Comparison of ENCODE assay signal across 18 cellular contexts in genomic region chr10:636016-636730, GRCh38. TPM values are rescaled to one million over a fixed set of nuclear protein-coding genes. Genes with fewer than 3 reads are reported as not detected.
A peak's percentile ranks its signal among the peaks of the same experiment; 100 is the strongest.
DNase-seq lines count a peak whose midpoint lies in the region; ATAC-seq and TF ChIP-seq lines count a peak whose summit lies in the region.
"Had no signal": no experiment of that assay in that cellular context is flagged by ENCODE, and none has a peak within 500 bp of the region (broad histone marks: within the 10 kb centered on the region; RNA-seq: fewer than 3 reads in every experiment).

No MANE protein-coding gene starts in this region.

- CTCF ChIA-PET in CD4-positive, alpha-beta memory T cell (lab: Charles Lee; ENCODE audit: partially characterized antibody) = no interaction called here

- 86 to 89% methylated on average over 25 of the region's 25 CpGs for WGBS in heart right ventricle, 2 donors
- WGBS in spleen, 5 donors = 89 to 92% (median 91%) methylated on average over 25 of the region's 25 CpGs

- H3K4me3 Mint-ChIP-seq in neural crest cell = no peak overlapping the region
- H3K4me3 Mint-ChIP-seq in CD4-positive, alpha-beta memory T cell = no peak overlapping the region
- H3K4me3 Mint-ChIP-seq: CD4-positive, CD25-positive, alpha-beta regulatory T cell; GM23338 had no signal

- peak overlapping the region; percentile 79 for H3K27ac Mint-ChIP-seq in neural crest cell (ENCODE audit: unreplicated experiment)
- H3K27ac Mint-ChIP-seq in CD4-positive, alpha-beta memory T cell = no peak overlapping the region
- H3K27ac Mint-ChIP-seq: CD4-positive, CD25-positive, alpha-beta regulatory T cell; GM23338 had no signal

- POLR2A ChIA-PET in CD4-positive, alpha-beta memory T cell (lab: Charles Lee; ENCODE audit: partially characterized antibody) = no interaction called here

- no peaks in the 10 kb centered on the region for H3K36me3 ChIP-seq in heart right ventricle
- H3K36me3 ChIP-seq in spleen = no peaks in the 10 kb centered on the region
- no peaks in the 10 kb centered on the region for H3K36me3 ChIP-seq in CD4-positive, alpha-beta memory T cell (ENCODE audit: insufficient read depth, low read length)

- H3K4me1 ChIP-seq in heart right ventricle = peaks cover 6 to 35% (median 15%) of the 10 kb centered on the region in 9 donors
- no peaks in the 10 kb centered on the region for H3K4me1 ChIP-seq in spleen
- no peaks in the 10 kb centered on the region for H3K4me1 ChIP-seq in CD4-positive, alpha-beta memory T cell (ENCODE audit: insufficient read depth, low read length)

- TF ChIP-seq POLR2A in spleen (IDR thresholded peaks at IDR 0.05) = no peak

- H3K27ac ChIP-seq in heart right ventricle (no peak overlapping the region), spleen (no peak overlapping the region)
- no peak overlapping the region for H3K27ac ChIP-seq in CD4-positive, alpha-beta memory T cell (ENCODE audit: low read depth, low read length)

- no peaks in the 10 kb centered on the region for H3K36me3 Mint-ChIP-seq in neural crest cell (ENCODE audit: low read depth)
- no peaks in the 10 kb centered on the region for H3K36me3 Mint-ChIP-seq in CD4-positive, alpha-beta memory T cell
- H3K36me3 Mint-ChIP-seq: CD4-positive, CD25-positive, alpha-beta regulatory T cell had no signal

- no peaks in the 10 kb centered on the region for H3K9me3 Mint-ChIP-seq in neural crest cell
- H3K9me3 Mint-ChIP-seq in CD4-positive, alpha-beta memory T cell = no peaks in the 10 kb centered on the region
- H3K9me3 Mint-ChIP-seq: CD4-positive, CD25-positive, alpha-beta regulatory T cell; GM23338 had no signal

- ATAC-seq in Right ventricle myocardium inferior (no peak), heart right ventricle (no peak)
- ATAC-seq: GM23338, HCT116 had no signal

- H3K9me3 ChIP-seq in heart right ventricle (no peaks in the 10 kb centered on the region), spleen (no peaks in the 10 kb centered on the region)
- H3K9me3 ChIP-seq in CD4-positive, alpha-beta memory T cell (ENCODE audit: control insufficient read depth in 1 of 2, low read length in 2 of 2) = no peaks in the 10 kb centered on the region

- intact Hi-C loops in Right ventricle myocardium inferior (cut with DNase I) = no loop called here
- intact Hi-C loops in heart right ventricle (cut with DNase I) = no loop called here
- intact Hi-C loops in spleen (cut with DNase I; ENCODE audit: low total_unique reads) = no loop called here
- intact Hi-C loops in CD4-positive, alpha-beta memory T cell (cut with micrococcal nuclease) = no loop called here

- H3K27me3 ChIP-seq in heart right ventricle = peaks cover 0 to 11% (median 0%) of the 10 kb centered on the region in 7 donors
- peaks cover 0 to 42% (median 8%) of the 10 kb centered on the region in 7 donors for H3K27me3 ChIP-seq in spleen (replicated peaks in 1 of 7)
- no peaks in the 10 kb centered on the region for H3K27me3 ChIP-seq in CD4-positive, alpha-beta memory T cell (ENCODE audit: insufficient read depth, low read length)

- H3K4me1 Mint-ChIP-seq in neural crest cell = peaks cover 40% of the 10 kb centered on the region
- peaks cover 0 to 1% (median 0%) of the 10 kb centered on the region in 4 donors for H3K4me1 Mint-ChIP-seq in CD4-positive, alpha-beta memory T cell

- DNase-seq in Right ventricle myocardium inferior (ENCODE audit: missing footprints) = peak; percentile 37
- DNase-seq in heart right ventricle = no peak
- DNase-seq in neural crest cell (ENCODE audit: low read depth, low spot score) = no peak
- DNase-seq in spleen = peak; percentile 44
- no peak for DNase-seq in DMS 273 (lab: John Stamatoyannopoulos, UW; ENCODE audit: unreplicated experiment)
- no peak for DNase-seq in NCI-H1092 treated with DMSO at 0.1 percent for 48 hours (lab: John Stamatoyannopoulos, UW)
- DNase-seq in nucleus accumbens (lab: John Stamatoyannopoulos, UW) = no peak
- no peak for DNase-seq in CD4-positive, alpha-beta memory T cell
- DNase-seq: 8988T; CD4-positive, CD25-positive, alpha-beta regulatory T cell; MM.1S; NCI-H1105; NCI-H2227 treated with DMSO at 0.1 percent for 48 hours; NCI-H510A treated with DMSO at 0.1 percent for 48 hours; NCI-H774; OCI-M1 had no signal

- no peak overlapping the region for H3K4me3 ChIP-seq in heart right ventricle
- H3K4me3 ChIP-seq in spleen = no peak overlapping the region
- no peak overlapping the region for H3K4me3 ChIP-seq in CD4-positive, alpha-beta memory T cell (ENCODE audit: low read length in 2 of 2)
- H3K4me3 ChIP-seq: GM23338 had no signal

- no peak for TF ChIP-seq CTCF in heart right ventricle (IDR thresholded peaks at IDR 0.05)
- no peak for TF ChIP-seq CTCF in neural crest cell (conservative IDR thresholded peaks at IDR 0.05)
- TF ChIP-seq CTCF in spleen (IDR thresholded peaks at IDR 0.05 in 8 of 11, conservative IDR thresholded peaks at IDR 0.05 in 3 of 11) = no peak

- H3K27me3 Mint-ChIP-seq in neural crest cell (ENCODE audit: low read depth) = no peaks in the 10 kb centered on the region
- peaks cover 9 to 20% of the 10 kb centered on the region in 2 donors for H3K27me3 Mint-ChIP-seq in CD4-positive, alpha-beta memory T cell

RNA-seq across cellular contexts. Expression of gene DIP2C, which starts 53.3 kb away (rescaled TPM):
- total RNA-seq in Right ventricle myocardium inferior (28.3 TPM), heart right ventricle (10 to 100 TPM; 27.6 to 48.2 (median 35.4) TPM), neural crest cell (21.7 and 22.7 TPM in 2 replicates), spleen (10 to 100 TPM in 4 of 7 donors, 1 to 10 TPM in 3; 6.9 to 13.1 (median 10.3) TPM)
- polyA plus RNA-seq in heart right ventricle (1 to 10 TPM; 7.1 to 8.6 TPM), spleen (1 to 10 TPM; 2.2 to 3.4 (median 3.2) TPM)
- total RNA-seq in CD4-positive, alpha-beta memory T cell = 1 to 10 TPM; 5.7 to 6.0 TPM
- 1 to 10 TPM; 1.1 to 2.1 TPM for polyA plus RNA-seq in CD4-positive, alpha-beta memory T cell

Comparison
In these comparisons a context has a peak if more than half of its experiments do, and no peak if none do; other contexts are left out.
1. DNase-seq: peak in Right ventricle myocardium inferior (single experiment) and spleen (single experiment); none in heart right ventricle (0 of 2), neural crest cell (single experiment), DMS 273 (single experiment), NCI-H1092 treated with DMSO at 0.1 percent for 48 hours (single experiment), nucleus accumbens (0 of 56) and CD4-positive, alpha-beta memory T cell (0 of 5).